ENCODE assay signal across 8 cellular contexts in the genomic region with DNA sequence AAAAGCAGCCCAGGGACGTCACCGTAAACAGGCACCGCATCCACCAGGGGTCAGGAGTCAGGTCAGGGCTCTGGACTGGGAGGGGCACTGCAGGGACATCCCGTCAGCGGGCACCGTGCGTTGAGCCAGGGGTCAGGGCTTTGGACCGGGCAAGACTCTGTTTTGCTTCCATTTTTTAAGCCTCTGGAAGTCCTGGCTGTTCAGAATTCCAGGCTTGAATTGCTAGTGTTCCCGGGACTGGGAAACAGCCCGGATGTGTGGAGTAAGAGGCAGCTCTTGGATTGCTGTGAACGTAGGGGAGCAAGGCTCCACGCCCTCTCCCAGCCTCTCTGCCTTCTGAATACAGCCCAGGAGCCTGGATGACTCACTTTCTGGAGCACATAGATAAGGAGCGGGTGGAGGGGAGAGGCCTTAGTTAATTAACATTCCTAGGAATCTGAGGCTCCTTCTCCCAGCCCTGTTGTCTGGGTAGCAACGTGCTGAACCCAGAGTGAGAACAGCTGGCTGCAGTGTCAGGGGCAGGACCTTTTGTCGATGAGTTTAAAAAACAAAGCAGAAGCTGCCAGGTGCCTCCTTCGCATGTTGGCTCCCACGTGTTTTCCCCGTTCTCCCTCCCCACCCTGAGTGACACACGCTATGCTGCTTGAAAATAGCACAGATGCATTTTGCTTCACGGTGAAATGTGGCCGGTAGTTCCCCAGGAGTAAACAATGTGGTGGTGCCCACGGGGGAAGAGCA. TPM values are rescaled to one million over a fixed set of nuclear protein-coding genes. Genes with fewer than 3 reads are reported as not detected.
A peak's percentile ranks its signal among the peaks of the same experiment; 100 is the strongest.
DNase-seq lines count a peak whose midpoint lies in the region; ATAC-seq and TF ChIP-seq lines count a peak whose summit lies in the region.

No MANE protein-coding gene starts in this region.

- peak overlapping the region; percentile 63 for H3K9ac ChIP-seq in mucosa of stomach (ENCODE audit: low read length)

- peaks cover 5% of the 10 kb centered on the region for H3K36me3 Mint-ChIP-seq in activated naive CD4-positive, alpha-beta T cell treated with anti-CD3 and anti-CD28 coated beads, Interleukin-2, amount 50 U/mL, for 24 hours

- H3K27ac ChIP-seq in SJSA1 (peak overlapping the region; percentile 65), esophagus muscularis mucosa (replicated peaks in 1 of 4) (peak overlapping the region; percentile 73 to 91 (median 82)), uterus (peak overlapping the region; percentile 91)

- H3K4me1 ChIP-seq in SJSA1 (replicated peaks) (peaks cover 37% of the 10 kb centered on the region), esophagus muscularis mucosa (peaks cover 35 to 40% (median 37%) of the 10 kb centered on the region in 4 donors), mucosa of stomach (ENCODE audit: control insufficient read depth, insufficient read depth, low read length) (peaks cover 20% of the 10 kb centered on the region), uterus (peaks cover 0 to 16% of the 10 kb centered on the region in 2 donors)

- no peak for DNase-seq in activated naive CD4-positive, alpha-beta T cell treated with Interleukin-2 at 50 U/mL for 16 hours
- DNase-seq in SJSA1 (ENCODE audit: low read depth in 1 of 2, low spot score in 2 of 2) (peak; percentile 91), esophagus muscularis mucosa (ENCODE audit: extremely low spot score) (peak; percentile 96), uterus (peak; percentile 93 to 98), foreskin melanocyte (no peak)

- H3K27me3 ChIP-seq in SJSA1 (replicated peaks), result no peaks in the 10 kb centered on the region
- no peaks in the 10 kb centered on the region for H3K27me3 ChIP-seq in esophagus muscularis mucosa
- H3K27me3 ChIP-seq in mucosa of stomach (ENCODE audit: control insufficient read depth, insufficient read depth, low read length), result no peaks in the 10 kb centered on the region
- no peaks in the 10 kb centered on the region for H3K27me3 ChIP-seq in uterus

- TF ChIP-seq CTCF in esophagus muscularis mucosa (IDR thresholded peaks at IDR 0.05), result peak in 1 of 3 experiments; percentile 7
- TF ChIP-seq CTCF in uterus (IDR thresholded peaks at IDR 0.05), result no peak

- H3K36me3 ChIP-seq in SJSA1, result no peaks in the 10 kb centered on the region
- H3K36me3 ChIP-seq in esophagus muscularis mucosa, result no peaks in the 10 kb centered on the region
- no peaks in the 10 kb centered on the region for H3K36me3 ChIP-seq in mucosa of stomach (ENCODE audit: control insufficient read depth, insufficient read depth, low read length)
- H3K36me3 ChIP-seq in uterus, result no peaks in the 10 kb centered on the region

- intact Hi-C loops in esophagus muscularis mucosa (cut with DNase I) (no loop called here), uterus (cut with DNase I; ENCODE audit: low total_unique reads) (no loop called here)

- 17% methylated on average over 21 of the region's 22 CpGs for WGBS in esophagus muscularis mucosa

- H3K27ac Mint-ChIP-seq in activated naive CD4-positive, alpha-beta T cell treated with anti-CD3 and anti-CD28 coated beads, Interleukin-2, amount 50 U/mL, for 24 hours, result peak overlapping the region; percentile 35

- peak; percentile 68 for ATAC-seq in HG03025 (IDR thresholded peaks at IDR 0.05; ENCODE audit: low FRiP score, unreplicated experiment)

- no peak for TF ChIP-seq EP300 in esophagus muscularis mucosa (IDR thresholded peaks at IDR 0.05)

- H3K9me3 ChIP-seq in SJSA1 (replicated peaks) (no peaks in the 10 kb centered on the region), esophagus muscularis mucosa (no peaks in the 10 kb centered on the region), mucosa of stomach (ENCODE audit: control insufficient read depth, low read length) (no peaks in the 10 kb centered on the region), uterus (no peaks in the 10 kb centered on the region)

- H3K27me3 Mint-ChIP-seq in activated naive CD4-positive, alpha-beta T cell treated with anti-CD3 and anti-CD28 coated beads, Interleukin-2, amount 50 U/mL, for 24 hours, result no peaks in the 10 kb centered on the region

- H3K4me1 Mint-ChIP-seq in activated naive CD4-positive, alpha-beta T cell treated with anti-CD3 and anti-CD28 coated beads, Interleukin-2, amount 50 U/mL, for 24 hours, result peaks cover 22% of the 10 kb centered on the region

- H3K4me3 ChIP-seq in SJSA1 (peak overlapping the region; percentile 10; the same call in 1 of the 2 replicates), esophagus muscularis mucosa (peak overlapping the region; percentile 32 to 46 (median 34)), mucosa of stomach (ENCODE audit: low read length) (peak overlapping the region; percentile 15), uterus (peak overlapping the region; percentile 14 to 19)

- no peak overlapping the region for H3K4me3 Mint-ChIP-seq in activated naive CD4-positive, alpha-beta T cell treated with anti-CD3 and anti-CD28 coated beads, Interleukin-2, amount 50 U/mL, for 24 hours

- no peaks in the 10 kb centered on the region for H3K9me3 Mint-ChIP-seq in activated naive CD4-positive, alpha-beta T cell treated with anti-CD3 and anti-CD28 coated beads, Interleukin-2, amount 50 U/mL, for 24 hours

- no peak for TF ChIP-seq POLR2A in esophagus muscularis mucosa (IDR thresholded peaks at IDR 0.05; ENCODE audit: low read depth)
- TF ChIP-seq POLR2A in uterus (IDR thresholded peaks at IDR 0.05), result no peak

RNA-seq across cellular contexts. Expression of gene ATP11A, which starts 21.9 kb away (rescaled TPM):
- 2.0 and 3.7 TPM in 2 replicates for total RNA-seq in SJSA1 (2014; rRNA removed; shearing (Covaris generic))
- total RNA-seq in esophagus muscularis mucosa, result 10 to 100 TPM; 11.2 to 27.8 (median 14.3) TPM
- total RNA-seq in uterus, result 100 to 1,000 TPM in 1 of 4 donors, 10 to 100 TPM in 3; 12.8 to 149 (median 22.8) TPM

Comparison
In these comparisons a context has a peak if more than half of its experiments do, and no peak if none do; other contexts are left out.
1. DNase-seq: peak in SJSA1 (2 of 2), esophagus muscularis mucosa (single experiment) and uterus (2 of 2); none in activated naive CD4-positive, alpha-beta T cell treated with Interleukin-2 at 50 U/mL for 16 hours (single experiment) and foreskin melanocyte (single experiment).
2. Peak in every context shown above with its lines, with median percentiles within 50 percentile points of each other: H3K27ac ChIP-seq and H3K4me3 ChIP-seq.